Comparison of ENCODE assay signal across 8 cellular contexts in genomic region chr2:230864122-230864604, GRCh38. TPM values are rescaled to one million over a fixed set of nuclear protein-coding genes. Genes with fewer than 3 reads are reported as not detected.
DNase-seq lines count a peak whose midpoint lies in the region; ATAC-seq and TF ChIP-seq lines count a peak whose summit lies in the region.

No MANE protein-coding gene starts in this region.

- H3K4me3 Mint-ChIP-seq in activated T-helper 2 cell treated with anti-CD3 and anti-CD28 coated beads, Interferon-gamma antibody, Interleukin-2, Interleukin-4, amounts not matched to agents 10 μg/mL and 5 μg/mL and 100 μg/mL, durations not matched to agents 14 hours and 24 hours and 36 hours (ENCODE audit: low read depth) = peak overlapping the region; percentile 86
- peak overlapping the region; percentile 82 to 90 (median 86) for H3K4me3 Mint-ChIP-seq in immature natural killer cell

- intact Hi-C loops in activated T-helper 2 cell treated with anti-CD3 and anti-CD28 coated beads, Interferon-gamma antibody, Interleukin-2, Interleukin-4, amounts not matched to agents 10 μg/mL and 5 μg/mL and 100 μg/mL, durations not matched to agents 14 hours and 24 hours and 36 hours (cut with micrococcal nuclease) = loop anchor here (2.0 to 5.0 kb wide), 2 partner anchors 15 to 42 kb away; no protein-coding TSS in a partner anchor

- H3K27me3 ChIP-seq in SK-N-SH (ENCODE audit: insufficient read depth) = no peaks in the 10 kb centered on the region; the same call in 1 of the 2 replicates
- H3K27me3 ChIP-seq in stomach smooth muscle (ENCODE audit: control insufficient read depth in 1 of 2, insufficient read depth in 2 of 2, low read length in 2 of 2) = no peaks in the 10 kb centered on the region

- no peak for TF ChIP-seq RAD21 in SK-N-SH (IDR thresholded peaks at IDR 0.05; ENCODE audit: low read length)

- peak overlapping the region; percentile 81 for H2AFZ ChIP-seq in SK-N-SH (ENCODE audit: low read depth)

- DNase-seq in SK-N-SH (peak; percentile 40), immature natural killer cell (no peak), UCSD-AML1 (lab: John Stamatoyannopoulos, UW; ENCODE audit: unreplicated experiment) (no peak), NCI-H2196 treated with DMSO at 0.1 percent for 48 hours (lab: John Stamatoyannopoulos, UW; ENCODE audit: unreplicated experiment) (no peak), NCI-H69 (lab: John Stamatoyannopoulos, UW) (no peak)
- DNase-seq in activated T-helper 2 cell treated with anti-CD3 and anti-CD28 coated beads, Interferon-gamma antibody, Interleukin-2, Interleukin-4, amounts not matched to agents 10 μg/mL and 5 μg/mL and 100 μg/mL, durations not matched to agents 14 hours and 24 hours and 36 hours (ENCODE audit: low spot score) = no peak

- no peaks in the 10 kb centered on the region for H3K9me3 ChIP-seq in SK-N-SH
- H3K9me3 ChIP-seq in stomach smooth muscle (ENCODE audit: control insufficient read depth in 2 of 2, low read length in 2 of 2) = no peaks in the 10 kb centered on the region

- no peaks in the 10 kb centered on the region for H3K36me3 Mint-ChIP-seq in activated T-helper 2 cell treated with anti-CD3 and anti-CD28 coated beads, Interferon-gamma antibody, Interleukin-2, Interleukin-4, amounts not matched to agents 10 μg/mL and 5 μg/mL and 100 μg/mL, durations not matched to agents 14 hours and 24 hours and 36 hours (ENCODE audit: low read depth)
- H3K36me3 Mint-ChIP-seq in immature natural killer cell = no peaks in the 10 kb centered on the region

- no peaks in the 10 kb centered on the region for H3K9me2 ChIP-seq in SK-N-SH

- CTCF ChIA-PET in SK-N-SH (lab: Yijun Ruan, JAX) = interaction anchor here (0.7 to 2.9 kb wide), 14 partner anchors 10 to 189 kb away, joined by 3 to 26 read pairs (median 6); no protein-coding TSS in a partner anchor

- TF ChIP-seq EP300 in SK-N-SH (IDR thresholded peaks at IDR 0.05; ENCODE audit: borderline replicate concordance in 1 of 2, low read depth in 1 of 2, low read length in 1 of 2) = no peak

- POLR2A ChIA-PET in SK-N-SH (lab: Yijun Ruan, JAX) = interaction anchor here (1.0 kb wide), 1 partner anchor 21 kb away, joined by 4 read pairs; no protein-coding TSS in a partner anchor

- peak overlapping the region; percentile 97 for H3K4me2 ChIP-seq in SK-N-SH

- H3K27me3 Mint-ChIP-seq in activated T-helper 2 cell treated with anti-CD3 and anti-CD28 coated beads, Interferon-gamma antibody, Interleukin-2, Interleukin-4, amounts not matched to agents 10 μg/mL and 5 μg/mL and 100 μg/mL, durations not matched to agents 14 hours and 24 hours and 36 hours (ENCODE audit: low read depth) = peaks cover 48% of the 10 kb centered on the region
- H3K27me3 Mint-ChIP-seq in immature natural killer cell (ENCODE audit: low read depth in 3 of 3) = peaks cover 25 to 45% (median 40%) of the 10 kb centered on the region in 3 donors

- H3K27ac Mint-ChIP-seq in activated T-helper 2 cell treated with anti-CD3 and anti-CD28 coated beads, Interferon-gamma antibody, Interleukin-2, Interleukin-4, amounts not matched to agents 10 μg/mL and 5 μg/mL and 100 μg/mL, durations not matched to agents 14 hours and 24 hours and 36 hours = no peak overlapping the region
- H3K27ac Mint-ChIP-seq in immature natural killer cell = peak overlapping the region in 3 of 6 donors; percentile 61 to 80 (median 67)

- H3K4me3 ChIP-seq in SK-N-SH (ENCODE audit: low read depth in 2 of 2, low read length in 1 of 2) (peak overlapping the region; percentile 89 to 95), stomach smooth muscle (ENCODE audit: low read length in 2 of 2) (peak overlapping the region; percentile 73 to 81)

- no peaks in the 10 kb centered on the region for H3K9me3 Mint-ChIP-seq in activated T-helper 2 cell treated with anti-CD3 and anti-CD28 coated beads, Interferon-gamma antibody, Interleukin-2, Interleukin-4, amounts not matched to agents 10 μg/mL and 5 μg/mL and 100 μg/mL, durations not matched to agents 14 hours and 24 hours and 36 hours
- H3K9me3 Mint-ChIP-seq in immature natural killer cell = no peaks in the 10 kb centered on the region

- H3K36me3 ChIP-seq in SK-N-SH (replicated peaks in 1 of 2; ENCODE audit: control insufficient read depth in 1 of 2, insufficient read depth in 2 of 2, low read length in 1 of 2) (no peaks in the 10 kb centered on the region), stomach smooth muscle (ENCODE audit: control insufficient read depth in 2 of 2, insufficient read depth in 2 of 2, low read length in 2 of 2) (no peaks in the 10 kb centered on the region)

- ATAC-seq in SK-N-SH treated with all-trans-retinoic acid at 6 μM for 48 hours = no peak

- TF ChIP-seq CTCF in SK-N-SH (IDR thresholded peaks at IDR 0.05) = no peak

- peaks cover 22% of the 10 kb centered on the region for H3K4me1 Mint-ChIP-seq in activated T-helper 2 cell treated with anti-CD3 and anti-CD28 coated beads, Interferon-gamma antibody, Interleukin-2, Interleukin-4, amounts not matched to agents 10 μg/mL and 5 μg/mL and 100 μg/mL, durations not matched to agents 14 hours and 24 hours and 36 hours (ENCODE audit: low read depth)
- H3K4me1 Mint-ChIP-seq in immature natural killer cell = peaks cover 49 to 54% of the 10 kb centered on the region in 2 donors

- 82% methylated on average over 18 of the region's 18 CpGs for WGBS in SK-N-SH (ENCODE audit: low lambda C conversion rate)

- H3K27ac ChIP-seq in SK-N-SH (ENCODE audit: low read depth in 2 of 2, low read length in 1 of 2) (peak overlapping the region in 1 of 2 experiments; percentile 45; a peak in 2 of 4 replicates), stomach smooth muscle (ENCODE audit: low read length) (no peak overlapping the region)

- peaks cover 9% of the 10 kb centered on the region for H3F3A ChIP-seq in SK-N-SH (replicated peaks; ENCODE audit: insufficient read depth)

- H3K9ac ChIP-seq in SK-N-SH (no peak overlapping the region), stomach smooth muscle (ENCODE audit: low read length in 2 of 2) (peak overlapping the region in 1 of 2 donors; percentile 42)

- no peaks in the 10 kb centered on the region for H3K79me2 ChIP-seq in SK-N-SH (ENCODE audit: insufficient read depth)

- H3K4me1 ChIP-seq in SK-N-SH (ENCODE audit: control insufficient read depth in 1 of 2, insufficient read depth in 2 of 2, low read depth in 1 of 2, low read length in 1 of 2) (peaks cover 27 to 35% of the 10 kb centered on the region in 2 experiments), stomach smooth muscle (ENCODE audit: control insufficient read depth, insufficient read depth, low read length) (peaks cover 27% of the 10 kb centered on the region)

- 0 out of 2 replicates have a peak, but pooled peaks cover 15% of the 10 kb centered on the region for H4K20me1 ChIP-seq in SK-N-SH (ENCODE audit: insufficient read depth)

TF ChIP-seq in SK-N-SH, 30 proteins besides CTCF, POLR2A, EP300 and RAD21 (continues in another document):
- TF ChIP-seq JUND (IDR thresholded peaks at IDR 0.05) (no peak), GATA2 (CRISPR knock-in tag; IDR thresholded peaks at IDR 0.05) (no peak), RXRA (IDR thresholded peaks at IDR 0.05; ENCODE audit: borderline replicate concordance, low read depth) (no peak), FOXM1 (IDR thresholded peaks at IDR 0.05; ENCODE audit: low read depth) (no peak), RFX5 (IDR thresholded peaks at IDR 0.05; ENCODE audit: low read length) (no peak), NRF1 (IDR thresholded peaks at IDR 0.05; ENCODE audit: low read depth, low read length) (no peak)
- TF ChIP-seq, protein P1, sequence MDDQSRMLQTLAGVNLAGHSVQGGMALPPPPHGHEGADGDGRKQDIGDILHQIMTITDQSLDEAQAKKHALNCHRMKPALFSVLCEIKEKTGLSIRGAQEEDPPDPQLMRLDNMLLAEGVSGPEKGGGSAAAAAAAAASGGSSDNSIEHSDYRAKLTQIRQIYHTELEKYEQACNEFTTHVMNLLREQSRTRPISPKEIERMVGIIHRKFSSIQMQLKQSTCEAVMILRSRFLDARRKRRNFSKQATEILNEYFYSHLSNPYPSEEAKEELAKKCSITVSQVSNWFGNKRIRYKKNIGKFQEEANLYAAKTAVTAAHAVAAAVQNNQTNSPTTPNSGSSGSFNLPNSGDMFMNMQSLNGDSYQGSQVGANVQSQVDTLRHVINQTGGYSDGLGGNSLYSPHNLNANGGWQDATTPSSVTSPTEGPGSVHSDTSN (IDR thresholded peaks at IDR 0.05) = no peak

TF ChIP-seq in SK-N-SH treated with all-trans-retinoic acid at 6 μM for 48 hours, 23 proteins besides CTCF, POLR2A, EP300 and RAD21 (continues in another document):
- no peak for TF ChIP-seq ESRRG (CRISPR knock-in tag; IDR thresholded peaks at IDR 0.05)
- no peak for TF ChIP-seq RARB (CRISPR knock-in tag; IDR thresholded peaks at IDR 0.05)
- no peak for TF ChIP-seq ZC3H10 (CRISPR knock-in tag; IDR thresholded peaks at IDR 0.05)
- no peak for TF ChIP-seq SNAI2 (CRISPR knock-in tag; IDR thresholded peaks at IDR 0.05)
- no peak for TF ChIP-seq ZFP3 (CRISPR knock-in tag; IDR thresholded peaks at IDR 0.05)
- TF ChIP-seq CSRNP3 (CRISPR knock-in tag; IDR thresholded peaks at IDR 0.05) = no peak
- TF ChIP-seq ZNF565 (CRISPR knock-in tag; conservative IDR thresholded peaks at IDR 0.05; ENCODE audit: low read depth) = no peak
- no peak for TF ChIP-seq OSR1 (CRISPR knock-in tag; IDR thresholded peaks at IDR 0.05)
- TF ChIP-seq CSDC2 (CRISPR knock-in tag; IDR thresholded peaks at IDR 0.05) = no peak
- TF ChIP-seq PPARA (CRISPR knock-in tag; IDR thresholded peaks at IDR 0.05; ENCODE audit: borderline replicate concordance) = no peak
- TF ChIP-seq BACH2 (CRISPR knock-in tag; IDR thresholded peaks at IDR 0.05; ENCODE audit: borderline replicate concordance) = no peak

RNA-seq across cellular contexts. Expression of gene ITM2C, which starts 0.6 kb away (rescaled TPM):
- polyA plus RNA-seq in SK-N-SH (2012; rRNA removed) = 288 and 290 TPM in 2 replicates
- 120 and 202 TPM in 2 replicates for polyA plus RNA-seq in SK-N-SH (2012; cell fraction: cytosol; rRNA removed)
- polyA plus RNA-seq in SK-N-SH (2012; cell fraction: nucleus; rRNA removed) = 97.8 and 154 TPM in 2 replicates
- total RNA-seq in activated T-helper 2 cell treated with anti-CD3 and anti-CD28 coated beads, Interferon-gamma antibody, Interleukin-2, Interleukin-4, amounts not matched to agents 10 μg/mL and 5 μg/mL and 100 μg/mL, durations not matched to agents 14 hours and 24 hours and 36 hours = 13.3 and 15.8 TPM in 2 replicates
- 10 to 100 TPM in 2 of 3 donors, 1 to 10 TPM in 1; 5.3 to 23.7 (median 16.9) TPM for polyA plus RNA-seq in immature natural killer cell

Comparison
In these comparisons a context has a peak if more than half of its experiments do, and no peak if none do; other contexts are left out.
1. RNA of gene ITM2C, which starts 0.6 kb away (polyA plus RNA-seq): 97.8 to 290 TPM in SK-N-SH; 5.3 to 23.7 TPM in immature natural killer cell; every median in the first group is over 4 times any median in the second.